ENCODE assay signal across 1 cellular context in genomic region chr1:222240536-222241181, GRCh38.
TF ChIP-seq lines count a peak whose summit lies in the region.

No MANE protein-coding gene starts in this region.

TF ChIP-seq in GM23338, 12 proteins besides CTCF, POLR2A, EP300 and RAD21 (continued from another document):
- TF ChIP-seq ETS1 (IDR thresholded peaks at IDR 0.05) (no peak), POLR2AphosphoS5 (IDR thresholded peaks at IDR 0.05; ENCODE audit: low read depth) (no peak), CREB1 (CRISPR knock-in tag; IDR thresholded peaks at IDR 0.05; ENCODE audit: low read depth) (no peak), EZH2phosphoT487 (IDR thresholded peaks at IDR 0.05; ENCODE audit: unreplicated experiment) (no peak)
